In genomic region chr5:141483842-141484241, GRCh38 we compare ENCODE assay signal across 17 cellular contexts. TPM values are rescaled to one million over a fixed set of nuclear protein-coding genes. Genes with fewer than 3 reads are reported as not detected.
DNase-seq lines count a peak whose midpoint lies in the region; ATAC-seq, FAIRE-seq and TF ChIP-seq lines count a peak whose summit lies in the region.
"Had no signal": no experiment of that assay in that cellular context is flagged by ENCODE, and none has a peak within 500 bp of the region (broad histone marks: within the 10 kb centered on the region; RNA-seq: fewer than 3 reads in every experiment).

No MANE protein-coding gene starts in this region.

- 76% methylated on average over 3 of the region's 3 CpGs for WGBS in GM12878 (ENCODE audit: insufficient coverage, insufficient replicate concordance, low lambda C conversion rate, missing lambda C conversion rate)
- 24% methylated on average over 2 of the region's 3 CpGs for WGBS in mesenchymal stem cell

- H3K4me1 Mint-ChIP-seq in GM23338 (peaks cover 37% of the 10 kb centered on the region), T-helper 17 cell (peaks cover 2% of the 10 kb centered on the region)

- in situ Hi-C loops in GM12878 (cut with MboI): no loop called here

- H3K79me1 ChIP-seq in mesenchymal stem cell (replicated peaks; ENCODE audit: low read length, poor library complexity, severe bottlenecking): peaks cover 37% of the 10 kb centered on the region

- peak overlapping the region; percentile 20 for H2BK120ac ChIP-seq in mesenchymal stem cell (ENCODE audit: low read depth, low read length)

- BruUV-seq in GM12878 (replicated peaks; lab: Mats Ljungman, UMichigan): no TSS peak

- H3K4me1 ChIP-seq in BLaER1 (peaks cover 86% of the 10 kb centered on the region), GM23338 (ENCODE audit: insufficient read depth) (peaks cover 29% of the 10 kb centered on the region), GM12878 (ENCODE audit: control insufficient read depth, insufficient read depth, low read length) (peaks cover 9% of the 10 kb centered on the region), mesenchymal stem cell (ENCODE audit: control insufficient read depth, insufficient read depth, low read depth, low read length) (peaks cover 17% of the 10 kb centered on the region)

- H3K14ac ChIP-seq in mesenchymal stem cell (ENCODE audit: low read length in 2 of 2): no peak overlapping the region

- H2BK12ac ChIP-seq in mesenchymal stem cell (ENCODE audit: low read length in 2 of 2): no peak overlapping the region

- intact Hi-C loops in GM12878 (cut with micrococcal nuclease; ENCODE audit: unreplicated experiment): no loop called here

- H4K8ac ChIP-seq in mesenchymal stem cell (ENCODE audit: low read length): no peak overlapping the region

- FAIRE-seq in GM12878 (lab: Jason Lieb, UNC): no peak

- H3K18ac ChIP-seq in mesenchymal stem cell (ENCODE audit: low read depth in 1 of 2, low read length in 2 of 2): no peak overlapping the region

- no peak overlapping the region for H3K23ac ChIP-seq in mesenchymal stem cell (ENCODE audit: low read length in 2 of 2)

- H3K9me2 ChIP-seq in GM23338 (ENCODE audit: insufficient read depth): no peaks in the 10 kb centered on the region

- H3F3A ChIP-seq in GM23338 (replicated peaks; ENCODE audit: low read depth): no peaks in the 10 kb centered on the region

- CTCF ChIA-PET in GM12878 (lab: Yijun Ruan, JAX) (interaction anchor here (0.7 to 8.1 kb wide), 12 partner anchors 9 to 104 kb away, joined by 3 to 90 read pairs (median 5); partner anchors contain the start of genes PCDHGA11, PCDHGA12 and PCDHGC3), GM10248 (lab: Yijun Ruan, JAX) (interaction anchor here (0.9 to 4.3 kb wide), 14 partner anchors 8 to 94 kb away, joined by 3 to 22 read pairs (median 4); partner anchors contain the start of genes PCDHGA10, PCDHGA11 and PCDHGC3)

- peaks cover 22% of the 10 kb centered on the region for H3K27me3 Mint-ChIP-seq in GM23338 (ENCODE audit: insufficient read depth, low read depth, poor library complexity)
- peaks cover 92% of the 10 kb centered on the region for H3K27me3 Mint-ChIP-seq in T-helper 17 cell

- H3K27me3 ChIP-seq in BLaER1: no peaks in the 10 kb centered on the region
- peaks cover 26% of the 10 kb centered on the region for H3K27me3 ChIP-seq in GM23338 (ENCODE audit: insufficient read depth)
- peaks cover 0 to 3% of the 10 kb centered on the region in 2 experiments; a peak in 2 of 4 replicates for H3K27me3 ChIP-seq in GM12878 (replicated peaks in 1 of 2; ENCODE audit: control insufficient read depth in 2 of 2, insufficient read depth in 2 of 2, low read length in 1 of 2)
- no peaks in the 10 kb centered on the region for H3K27me3 ChIP-seq in mesenchymal stem cell (ENCODE audit: control insufficient read depth in 1 of 2, insufficient read depth in 1 of 2, low read length in 2 of 2)
- H3K27me3 ChIP-seq: brain microvascular endothelial cell, SJCRH30 had no signal

- H3K4me3 Mint-ChIP-seq in GM23338 (peak overlapping the region; percentile 69), T-helper 17 cell (no peak overlapping the region)
- H3K4me3 Mint-ChIP-seq: activated CD8-positive, alpha-beta T cell treated with anti-CD3 and anti-CD28 coated beads, Interleukin-2, amount 10 ng/mL, durations not matched to agents 7 days and 5 days had no signal

- TF ChIP-seq EP300 in GM12878 (IDR thresholded peaks at IDR 0.05; ENCODE audit: borderline replicate concordance in 1 of 2, control insufficient read depth in 1 of 2, low read depth in 2 of 2, low read length in 2 of 2): no peak

- H3K27ac Mint-ChIP-seq in GM23338 (no peak overlapping the region; the same call in 1 of the 2 replicates), T-helper 17 cell (no peak overlapping the region)
- H3K27ac Mint-ChIP-seq: activated CD8-positive, alpha-beta T cell treated with anti-CD3 and anti-CD28 coated beads, Interleukin-2, amount 10 ng/mL, durations not matched to agents 7 days and 5 days; B cell had no signal

- H3K36me3 ChIP-seq in BLaER1 (peaks cover 28% of the 10 kb centered on the region), GM23338 (ENCODE audit: insufficient read depth) (no peaks in the 10 kb centered on the region), GM12878 (ENCODE audit: control insufficient read depth in 2 of 2, insufficient read depth in 2 of 2, low read length in 1 of 2) (no peaks in the 10 kb centered on the region; a peak in 1 of 4 replicates), mesenchymal stem cell (ENCODE audit: control insufficient read depth in 1 of 2, insufficient read depth in 2 of 2, low read depth in 1 of 2, low read length in 2 of 2) (peaks cover 32 to 52% of the 10 kb centered on the region in 2 experiments)

- no peak for TF ChIP-seq CTCF in GM23338 (conservative IDR thresholded peaks at IDR 0.05; ENCODE audit: low read depth in 2 of 2)
- TF ChIP-seq CTCF in GM12878 (IDR thresholded peaks at IDR 0.05 in 2 of 3, conservative IDR thresholded peaks at IDR 0.05 in 1 of 3; ENCODE audit: control insufficient read depth in 2 of 3, extremely low read depth in 1 of 3, insufficient read depth in 1 of 3, low read depth in 3 of 3, low read length in 3 of 3): no peak
- TF ChIP-seq CTCF in GM10248 (IDR thresholded peaks at IDR 0.05; ENCODE audit: control extremely low read depth, extremely low read depth, low read depth, missing control alignments): no peak

- no peak overlapping the region for H3K9ac ChIP-seq in BLaER1
- H3K9ac ChIP-seq in GM12878 (ENCODE audit: control insufficient read depth, insufficient read depth, low read length): no peak overlapping the region
- peak overlapping the region; percentile 34 for H3K9ac ChIP-seq in mesenchymal stem cell (ENCODE audit: low read length)

- POLR2A ChIA-PET in GM12878 (lab: Charles Lee): interaction anchor here (1.2 kb wide), 1 partner anchor 22 kb away, joined by 3 read pairs; no protein-coding TSS in a partner anchor
- POLR2A ChIA-PET in GM10248 (lab: Yijun Ruan, JAX): no interaction called here

- RAD21 ChIA-PET in GM12878 (lab: Charles Lee; ENCODE audit: unreplicated experiment): interaction anchor here (1.5 to 1.6 kb wide), 2 partner anchors 8 to 80 kb away, joined by 4 to 6 read pairs; partner anchors contain the start of gene PCDHGC3

- no peak overlapping the region for H2AFZ ChIP-seq in GM23338
- H2AFZ ChIP-seq in GM12878 (ENCODE audit: control insufficient read depth, low read depth, low read length): no peak overlapping the region
- no peak overlapping the region for H2AFZ ChIP-seq in mesenchymal stem cell (ENCODE audit: low read depth, low read length)

- H3K4me2 ChIP-seq in BLaER1: peak overlapping the region; percentile 96
- H3K4me2 ChIP-seq in GM23338: peak overlapping the region; percentile 74
- H3K4me2 ChIP-seq in GM12878 (ENCODE audit: control insufficient read depth, insufficient read depth): no peak overlapping the region
- peak overlapping the region; percentile 21 for H3K4me2 ChIP-seq in mesenchymal stem cell (ENCODE audit: low read length, poor library complexity, severe bottlenecking)

- H2AK5ac ChIP-seq in mesenchymal stem cell (ENCODE audit: low read length, severe bottlenecking): no peak overlapping the region

- SMC1A ChIA-PET in GM12878 (lab: Charles Lee; ENCODE audit: uncharacterized antibody, unreplicated experiment): interaction anchor here (0.6 to 1.7 kb wide), 7 partner anchors 8 to 336 kb away, joined by 3 to 6 read pairs (median 3); partner anchors contain the start of gene PCDHGC3

- H3K4ac ChIP-seq in mesenchymal stem cell (ENCODE audit: low read depth in 1 of 2, low read length in 2 of 2): no peak overlapping the region

- no peak overlapping the region for H2BK15ac ChIP-seq in mesenchymal stem cell (ENCODE audit: low read depth, poor library complexity, severe bottlenecking)

- H3K9me3 Mint-ChIP-seq in GM23338: no peaks in the 10 kb centered on the region

- H3K27ac ChIP-seq in BLaER1 (no peak overlapping the region), GM23338 (ENCODE audit: low read depth) (no peak overlapping the region), GM12878 (ENCODE audit: control insufficient read depth, insufficient read depth) (no peak overlapping the region), mesenchymal stem cell (ENCODE audit: low read length, poor library complexity, severe bottlenecking) (no peak overlapping the region)
- H3K27ac ChIP-seq: brain microvascular endothelial cell, SJCRH30 had no signal

- peaks cover 11% of the 10 kb centered on the region for H4K20me1 ChIP-seq in BLaER1
- H4K20me1 ChIP-seq in GM23338 (replicated peaks; ENCODE audit: insufficient read depth): peaks cover 7% of the 10 kb centered on the region
- H4K20me1 ChIP-seq in GM12878 (ENCODE audit: control insufficient read depth, insufficient read depth): no peaks in the 10 kb centered on the region

- H3K4me3 ChIP-seq in BLaER1: no peak overlapping the region
- peak overlapping the region; percentile 53 for H3K4me3 ChIP-seq in GM23338
- H3K4me3 ChIP-seq in GM12878: peak overlapping the region; percentile 36; the same call in 1 of the 2 replicates
- H3K4me3 ChIP-seq in mesenchymal stem cell (ENCODE audit: insufficient read depth in 1 of 2, low read depth in 1 of 2, low read length in 2 of 2): peak overlapping the region in 1 of 2 experiments; percentile 58
- H3K4me3 ChIP-seq: SJCRH30 had no signal

- TF ChIP-seq RAD21 in GM12878 (IDR thresholded peaks at IDR 0.05; ENCODE audit: insufficient read depth, low read depth, low read length): no peak

- no peak for TF ChIP-seq POLR2A in GM12878 (IDR thresholded peaks at IDR 0.05; ENCODE audit: low read depth, low read length)

- H3K79me2 ChIP-seq in GM23338 (replicated peaks; ENCODE audit: insufficient read depth) (peaks cover 4% of the 10 kb centered on the region; the same call in 1 of the 2 replicates), GM12878 (ENCODE audit: control insufficient read depth, insufficient read depth, low read length) (no peaks in the 10 kb centered on the region)

- DNase-seq in GM23338 (ENCODE audit: low spot score) (peak; percentile 65), GM12878 (ENCODE audit: low read depth, low spot score) (no peak), mesenchymal stem cell (no peak), GM10248 (ENCODE audit: extremely low spot score) (no peak), T-helper 17 cell (no peak)
- DNase-seq: activated CD8-positive, alpha-beta T cell treated with anti-CD3 and anti-CD28 coated beads, Interleukin-2, amount 10 ng/mL, durations not matched to agents 7 days and 5 days; activated gamma-delta T cell; brain microvascular endothelial cell; effector memory CD4-positive, alpha-beta T cell; foreskin melanocyte; IMR-90; NCI-H1694; SJCRH30 had no signal

- H3K36me3 Mint-ChIP-seq in GM23338 (ENCODE audit: low read depth) (peaks cover 9% of the 10 kb centered on the region), T-helper 17 cell (ENCODE audit: low read depth) (no peaks in the 10 kb centered on the region)

- peak; percentile 34 for ATAC-seq in GM23338
- ATAC-seq in GM12878: no peak
- no peak for ATAC-seq in HG02938 (IDR thresholded peaks at IDR 0.05; ENCODE audit: unreplicated experiment)
- no peak for ATAC-seq in T-helper 17 cell
- no peak for ATAC-seq in GM18873 (IDR thresholded peaks at IDR 0.05; ENCODE audit: low FRiP score, unreplicated experiment)
- ATAC-seq: activated CD8-positive, alpha-beta T cell treated with anti-CD3 and anti-CD28 coated beads, Interleukin-2, amount 10 ng/mL, durations not matched to agents 7 days and 5 days had no signal

- H4K91ac ChIP-seq in mesenchymal stem cell (ENCODE audit: low read length): no peak overlapping the region

- no peak overlapping the region for H2BK5ac ChIP-seq in mesenchymal stem cell (ENCODE audit: low read depth, low read length, poor library complexity, severe bottlenecking)

- 0 out of 2 replicates have a peak, but pooled peaks cover 8% of the 10 kb centered on the region for H3K9me3 ChIP-seq in BLaER1
- H3K9me3 ChIP-seq in GM12878 (replicated peaks; ENCODE audit: control insufficient read depth, insufficient read depth, low read length): no peaks in the 10 kb centered on the region
- no peaks in the 10 kb centered on the region for H3K9me3 ChIP-seq in mesenchymal stem cell (ENCODE audit: control insufficient read depth, low read length)
- no peaks in the 10 kb centered on the region for H3K9me3 ChIP-seq in T-helper 17 cell (ENCODE audit: control insufficient read depth, low read length, poor library complexity, severe bottlenecking)

RNA-seq across cellular contexts. Expression of gene PCDHGC4, which starts 1.0 kb away (rescaled TPM):
- 2.3 and 3.0 TPM in 2 replicates for total RNA-seq in GM23338 (2014; rRNA removed; shearing (Covaris generic))
- polyA plus RNA-seq in GM23338 (2016; fragmentation: Nextera tagmentation; extraction: Ambion mirVana) (0.31 TPM in 1 of 2 replicates, not detected in the other), GM12878 (2011; rRNA removed) (0.03 and 0.04 TPM in 2 replicates), GM12878 (2014; fragmentation: Illumina TruSeq; extraction: Trizol) (0.54 and 0.55 TPM in 2 replicates), GM12878 (2014; fragmentation: Nextera tagmentation; extraction: Ambion mirVana) (under 1 TPM; 0.13 to 0.18 TPM), GM12878 (2014; rRNA removed) (0.58 and 0.61 TPM in 2 replicates), GM12878 (2016; fragmentation: Nextera tagmentation; extraction: Ambion mirVana) (under 1 TPM; 0.21 to 0.49 TPM)
- total RNA-seq in GM12878 (2013; cell fraction: nucleolus; rRNA removed): 5.5 and 6.1 TPM in 2 replicates
- total RNA-seq in GM12878 (2014; rRNA removed) (0.82 and 1.2 TPM in 2 replicates), GM12878 (2014; rRNA removed; fragmentation: Illumina TruSeq; extraction: Trizol) (1.0 TPM in 2 replicates), GM12878 (2021) (1.1 TPM in 2 replicates), T-helper 17 cell (not detected)
- polyA plus RNA-seq in GM12878 (2011; ENCODE audit: low read depth): 0.07 TPM
- polyA plus RNA-seq in GM12878 (2011; cell fraction: cytosol; rRNA removed): 0.03 TPM in 2 replicates
- polyA plus RNA-seq in GM12878 (2011; cell fraction: nucleus; rRNA removed): 0.37 and 0.39 TPM in 2 replicates
- polyA plus RNA-seq in GM12878 (2012): 0.15 and 0.18 TPM in 2 replicates
- 0.73 and 1.2 TPM in 2 replicates for polyA minus RNA-seq in GM12878 (2011; rRNA and poly(A)+ RNA removed)
- not detected in 2 replicates for polyA minus RNA-seq in GM12878 (2011; cell fraction: cytosol; rRNA and poly(A)+ RNA removed)
- 0.97 and 1.4 TPM in 2 replicates for polyA minus RNA-seq in GM12878 (2011; cell fraction: nucleus; rRNA and poly(A)+ RNA removed)
- 0.19 TPM for polyA plus RNA-seq in mesenchymal stem cell (2013, experiment 1 of 2)
- 0.15 TPM for polyA plus RNA-seq in mesenchymal stem cell (2013, experiment 2 of 2)
- total RNA-seq: activated CD8-positive, alpha-beta T cell treated with anti-CD3 and anti-CD28 coated beads, Interleukin-2, amount 10 ng/mL, durations not matched to agents 7 days and 5 days had no signal

RNA-seq across cellular contexts. Expression of gene PCDHGC5, which starts 5.0 kb away (rescaled TPM):
- 0.54 and 1.5 TPM in 2 replicates for total RNA-seq in GM23338 (2014; rRNA removed; shearing (Covaris generic))
- polyA plus RNA-seq in GM23338 (2016; fragmentation: Nextera tagmentation; extraction: Ambion mirVana) (0.16 TPM in 1 of 2 replicates, not detected in the other), GM12878 (2011; rRNA removed) (0.05 TPM in 1 of 2 replicates, not detected in the other), GM12878 (2014; fragmentation: Illumina TruSeq; extraction: Trizol) (0.14 and 0.15 TPM in 2 replicates), GM12878 (2014; fragmentation: Nextera tagmentation; extraction: Ambion mirVana) (not detected), GM12878 (2014; rRNA removed) (0.20 and 0.29 TPM in 2 replicates), GM12878 (2016; fragmentation: Nextera tagmentation; extraction: Ambion mirVana) (under 1 TPM; 0.05 to 0.06 TPM)
- total RNA-seq in GM12878 (2013; cell fraction: nucleolus; rRNA removed): 4.6 and 4.9 TPM in 2 replicates
- total RNA-seq in GM12878 (2014; rRNA removed) (0.62 and 0.93 TPM in 2 replicates), GM12878 (2014; rRNA removed; fragmentation: Illumina TruSeq; extraction: Trizol) (0.46 and 0.58 TPM in 2 replicates), GM12878 (2021) (0.72 and 0.87 TPM in 2 replicates), T-helper 17 cell (not detected)
- 0.08 TPM for polyA plus RNA-seq in GM12878 (2011; ENCODE audit: low read depth)
- polyA plus RNA-seq in GM12878 (2011; cell fraction: cytosol; rRNA removed): not detected in 2 replicates
- polyA plus RNA-seq in GM12878 (2011; cell fraction: nucleus; rRNA removed): 0.33 and 0.41 TPM in 2 replicates
- 0.05 and 0.06 TPM in 2 replicates for polyA plus RNA-seq in GM12878 (2012)
- polyA minus RNA-seq in GM12878 (2011; rRNA and poly(A)+ RNA removed): 0.51 and 1.1 TPM in 2 replicates
- polyA minus RNA-seq in GM12878 (2011; cell fraction: cytosol; rRNA and poly(A)+ RNA removed): 0.31 TPM in 1 of 2 replicates, not detected in the other
- polyA minus RNA-seq in GM12878 (2011; cell fraction: nucleus; rRNA and poly(A)+ RNA removed): 1.1 and 2.2 TPM in 2 replicates
- polyA plus RNA-seq in mesenchymal stem cell (2013, experiment 1 of 2): 0.26 TPM
- 0.27 TPM for polyA plus RNA-seq in mesenchymal stem cell (2013, experiment 2 of 2)
- total RNA-seq: activated CD8-positive, alpha-beta T cell treated with anti-CD3 and anti-CD28 coated beads, Interleukin-2, amount 10 ng/mL, durations not matched to agents 7 days and 5 days had no signal

RNA-seq across cellular contexts. Expression of gene PCDHGC3, which starts 8.1 kb away (rescaled TPM):
- total RNA-seq in GM23338 (2014; rRNA removed; shearing (Covaris generic)): 12.9 and 13.3 TPM in 2 replicates
- polyA plus RNA-seq in GM23338 (2016; fragmentation: Nextera tagmentation; extraction: Ambion mirVana): 13.8 and 14.4 TPM in 2 replicates
- 9.8 and 12.7 TPM in 2 replicates for total RNA-seq in GM12878 (2013; cell fraction: nucleolus; rRNA removed)
- total RNA-seq in GM12878 (2014; rRNA removed): 11.0 TPM in 2 replicates
- total RNA-seq in GM12878 (2014; rRNA removed; fragmentation: Illumina TruSeq; extraction: Trizol): 6.3 TPM in 2 replicates
- 20.5 TPM in 2 replicates for total RNA-seq in GM12878 (2021)
- 5.8 TPM for polyA plus RNA-seq in GM12878 (2011; ENCODE audit: low read depth)
- 0.86 and 1.5 TPM in 2 replicates for polyA plus RNA-seq in GM12878 (2011; rRNA removed)
- 1.7 and 2.3 TPM in 2 replicates for polyA plus RNA-seq in GM12878 (2011; cell fraction: cytosol; rRNA removed)
- 1.5 and 2.3 TPM in 2 replicates for polyA plus RNA-seq in GM12878 (2011; cell fraction: nucleus; rRNA removed)
- 8.4 and 10.8 TPM in 2 replicates for polyA plus RNA-seq in GM12878 (2012)
- 22.1 and 23.5 TPM in 2 replicates for polyA plus RNA-seq in GM12878 (2014; fragmentation: Illumina TruSeq; extraction: Trizol)
- under 1 TPM; 0.53 to 0.60 TPM for polyA plus RNA-seq in GM12878 (2014; fragmentation: Nextera tagmentation; extraction: Ambion mirVana)
- 13.1 and 14.5 TPM in 2 replicates for polyA plus RNA-seq in GM12878 (2014; rRNA removed)
- polyA plus RNA-seq in GM12878 (2016; fragmentation: Nextera tagmentation; extraction: Ambion mirVana): 10 to 100 TPM; 14.7 to 22.0 TPM
- polyA minus RNA-seq in GM12878 (2011; rRNA and poly(A)+ RNA removed): 2.3 and 2.4 TPM in 2 replicates
- polyA minus RNA-seq in GM12878 (2011; cell fraction: cytosol; rRNA and poly(A)+ RNA removed): 0.94 and 1.9 TPM in 2 replicates
- polyA minus RNA-seq in GM12878 (2011; cell fraction: nucleus; rRNA and poly(A)+ RNA removed): 3.0 and 6.0 TPM in 2 replicates
- polyA plus RNA-seq in mesenchymal stem cell (2013, experiment 1 of 2): 115 TPM
- 114 TPM for polyA plus RNA-seq in mesenchymal stem cell (2013, experiment 2 of 2)
- not detected for total RNA-seq in T-helper 17 cell
- total RNA-seq: activated CD8-positive, alpha-beta T cell treated with anti-CD3 and anti-CD28 coated beads, Interleukin-2, amount 10 ng/mL, durations not matched to agents 7 days and 5 days had no signal

RNA-seq across cellular contexts. Expression of gene PCDHGA12, which starts 53.5 kb away (rescaled TPM):
- total RNA-seq in GM23338 (2014; rRNA removed; shearing (Covaris generic)): 3.3 and 3.5 TPM in 2 replicates
- polyA plus RNA-seq in GM23338 (2016; fragmentation: Nextera tagmentation; extraction: Ambion mirVana) (0.68 TPM in 2 replicates), GM12878 (2011; rRNA removed) (0.04 TPM in 2 replicates), GM12878 (2014; fragmentation: Illumina TruSeq; extraction: Trizol) (0.11 and 0.18 TPM in 2 replicates), GM12878 (2014; fragmentation: Nextera tagmentation; extraction: Ambion mirVana) (not detected), GM12878 (2014; rRNA removed) (0.28 and 0.32 TPM in 2 replicates), GM12878 (2016; fragmentation: Nextera tagmentation; extraction: Ambion mirVana) (under 1 TPM; 0.16 to 0.48 TPM)
- 9.3 and 10.2 TPM in 2 replicates for total RNA-seq in GM12878 (2013; cell fraction: nucleolus; rRNA removed)
- total RNA-seq in GM12878 (2014; rRNA removed) (0.38 and 0.79 TPM in 2 replicates), GM12878 (2014; rRNA removed; fragmentation: Illumina TruSeq; extraction: Trizol) (0.40 and 0.46 TPM in 2 replicates), GM12878 (2021) (0.46 and 0.72 TPM in 2 replicates), T-helper 17 cell (not detected)
- polyA plus RNA-seq in GM12878 (2011; ENCODE audit: low read depth): 0.17 TPM
- polyA plus RNA-seq in GM12878 (2011; cell fraction: cytosol; rRNA removed): 0.07 and 0.10 TPM in 2 replicates
- polyA plus RNA-seq in GM12878 (2011; cell fraction: nucleus; rRNA removed): 0.69 and 0.70 TPM in 2 replicates
- 0.26 and 0.36 TPM in 2 replicates for polyA plus RNA-seq in GM12878 (2012)
- polyA minus RNA-seq in GM12878 (2011; rRNA and poly(A)+ RNA removed): 0.46 and 0.66 TPM in 2 replicates
- polyA minus RNA-seq in GM12878 (2011; cell fraction: cytosol; rRNA and poly(A)+ RNA removed): not detected in 2 replicates
- 0.48 and 0.86 TPM in 2 replicates for polyA minus RNA-seq in GM12878 (2011; cell fraction: nucleus; rRNA and poly(A)+ RNA removed)
- polyA plus RNA-seq in mesenchymal stem cell (2013, experiment 1 of 2): 0.03 TPM
- polyA plus RNA-seq in mesenchymal stem cell (2013, experiment 2 of 2): 0.04 TPM
- total RNA-seq: activated CD8-positive, alpha-beta T cell treated with anti-CD3 and anti-CD28 coated beads, Interleukin-2, amount 10 ng/mL, durations not matched to agents 7 days and 5 days had no signal

Comparison
In these comparisons a context has a peak if more than half of its experiments do, and no peak if none do; other contexts are left out.
1. RNA of gene PCDHGC3, which starts 8.1 kb away (total RNA-seq): 12.9 to 13.3 TPM in GM23338 and 6.3 to 20.5 TPM in GM12878; not detected in T-helper 17 cell; every median in the first group is over 4 times any median in the second.